ENCODE assay signal across 6 cellular contexts in the genomic region with DNA sequence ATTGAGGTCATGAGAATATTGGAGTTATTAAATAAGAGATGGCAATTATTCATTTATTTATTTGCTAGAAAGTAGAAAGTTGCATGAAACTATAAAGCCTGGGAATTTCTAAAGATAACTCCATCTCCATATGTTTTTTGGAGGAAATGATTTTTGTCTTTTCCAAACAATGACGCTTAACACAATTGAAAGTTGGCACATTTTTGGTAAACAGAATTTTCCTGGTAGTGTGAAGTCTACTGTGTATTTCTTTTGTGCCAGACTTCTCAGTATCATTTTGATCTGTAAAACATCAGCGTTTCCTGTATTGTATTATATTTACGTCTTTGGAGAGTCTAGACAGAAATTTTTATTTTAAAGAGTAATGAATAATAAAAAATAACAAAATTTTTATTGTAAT.
"Had no signal": no experiment of that assay in that cellular context is flagged by ENCODE, and none has a peak within 500 bp of the region (broad histone marks: within the 10 kb centered on the region; RNA-seq: fewer than 3 reads in every experiment).

No MANE protein-coding gene starts in this region.

- FAIRE-seq: HepG2, HTR-8/SVneo, K562 had no signal

- H3K4me3 ChIP-seq: K562 had no signal

- H3K4me1 Mint-ChIP-seq: IgD-negative memory B cell had no signal

- DNase-seq: IMR-90 had no signal

- H3K27ac ChIP-seq: HL-60 had no signal

- H3K4me3 Mint-ChIP-seq: IgD-negative memory B cell had no signal

- H3K27me3 Mint-ChIP-seq: IgD-negative memory B cell had no signal

- H3K27ac Mint-ChIP-seq: IgD-negative memory B cell had no signal

- ATAC-seq: HepG2, K562 had no signal
